15 cellular contexts compared by ENCODE assay signal in genomic region chr6:140445474-140446004, GRCh38.
DNase-seq lines count a peak whose midpoint lies in the region; ATAC-seq, FAIRE-seq and TF ChIP-seq lines count a peak whose summit lies in the region.
"Had no signal": no experiment of that assay in that cellular context is flagged by ENCODE, and none has a peak within 500 bp of the region (broad histone marks: within the 10 kb centered on the region; RNA-seq: fewer than 3 reads in every experiment).

No MANE protein-coding gene starts in this region.

- no peak for FAIRE-seq in bronchial epithelial cell (lab: Jason Lieb, UNC)

- no peak for ATAC-seq in GM18873 (IDR thresholded peaks at IDR 0.05; ENCODE audit: low FRiP score, unreplicated experiment)
- ATAC-seq: stimulated activated memory B cell treated with anti-CD40 and anti-IgM and Interleukin-4, amounts not matched to agents 10 μg/mL and 1 μg/mL and 100 μg/mL, for 72 hours had no signal

- H3K4me3 ChIP-seq in AG10803 (ENCODE audit: low read length) (no peak overlapping the region), bronchial epithelial cell (ENCODE audit: low read depth, low read length) (no peak overlapping the region)
- H3K4me3 ChIP-seq: esophagus muscularis mucosa, HAP-1 had no signal

- TF ChIP-seq CTCF in AG10803 (conservative IDR thresholded peaks at IDR 0.05; ENCODE audit: low read length) (no peak), bronchial epithelial cell (IDR thresholded peaks at IDR 0.05; ENCODE audit: insufficient read depth, low read length, severe bottlenecking) (no peak)

- no peaks in the 10 kb centered on the region for H3K36me3 ChIP-seq in bronchial epithelial cell (ENCODE audit: control insufficient read depth, insufficient read depth, low read length)
- H3K36me3 ChIP-seq: esophagus muscularis mucosa, HAP-1 had no signal

- no peaks in the 10 kb centered on the region for H3K27me3 ChIP-seq in bronchial epithelial cell (ENCODE audit: control insufficient read depth, insufficient read depth, low read length)
- H3K27me3 ChIP-seq: esophagus muscularis mucosa had no signal

- DNase-seq in AG10803 (ENCODE audit: low read depth) (peak; percentile 81), NCI-H226 (peak; percentile 68), bronchial epithelial cell (ENCODE audit: low read depth) (peak; percentile 30), kidney tubule cell (ENCODE audit: low spot score) (peak; percentile 68), Kasumi-1 (lab: John Stamatoyannopoulos, UW) (no peak), T-helper 9 cell (no peak), NCI-H2227 (lab: John Stamatoyannopoulos, UW; ENCODE audit: unreplicated experiment) (no peak)
- DNase-seq: activated naive CD4-positive, alpha-beta T cell treated with Interleukin-2 at 50 U/mL for 16 hours; NCI-H526; Right ventricle myocardium superior; stimulated activated CD4-positive, alpha-beta T cell treated with anti-CD3 and anti-CD28 coated beads, Interleukin-4, amount 100 ng/mL, for 1 hour had no signal

Comparison
In these comparisons a context has a peak if more than half of its experiments do, and no peak if none do; other contexts are left out.
1. DNase-seq: peak in AG10803 (single experiment), NCI-H226 (single experiment), bronchial epithelial cell (single experiment) and kidney tubule cell (single experiment); none in Kasumi-1 (0 of 2), T-helper 9 cell (single experiment) and NCI-H2227 (single experiment).